In the genomic region with DNA sequence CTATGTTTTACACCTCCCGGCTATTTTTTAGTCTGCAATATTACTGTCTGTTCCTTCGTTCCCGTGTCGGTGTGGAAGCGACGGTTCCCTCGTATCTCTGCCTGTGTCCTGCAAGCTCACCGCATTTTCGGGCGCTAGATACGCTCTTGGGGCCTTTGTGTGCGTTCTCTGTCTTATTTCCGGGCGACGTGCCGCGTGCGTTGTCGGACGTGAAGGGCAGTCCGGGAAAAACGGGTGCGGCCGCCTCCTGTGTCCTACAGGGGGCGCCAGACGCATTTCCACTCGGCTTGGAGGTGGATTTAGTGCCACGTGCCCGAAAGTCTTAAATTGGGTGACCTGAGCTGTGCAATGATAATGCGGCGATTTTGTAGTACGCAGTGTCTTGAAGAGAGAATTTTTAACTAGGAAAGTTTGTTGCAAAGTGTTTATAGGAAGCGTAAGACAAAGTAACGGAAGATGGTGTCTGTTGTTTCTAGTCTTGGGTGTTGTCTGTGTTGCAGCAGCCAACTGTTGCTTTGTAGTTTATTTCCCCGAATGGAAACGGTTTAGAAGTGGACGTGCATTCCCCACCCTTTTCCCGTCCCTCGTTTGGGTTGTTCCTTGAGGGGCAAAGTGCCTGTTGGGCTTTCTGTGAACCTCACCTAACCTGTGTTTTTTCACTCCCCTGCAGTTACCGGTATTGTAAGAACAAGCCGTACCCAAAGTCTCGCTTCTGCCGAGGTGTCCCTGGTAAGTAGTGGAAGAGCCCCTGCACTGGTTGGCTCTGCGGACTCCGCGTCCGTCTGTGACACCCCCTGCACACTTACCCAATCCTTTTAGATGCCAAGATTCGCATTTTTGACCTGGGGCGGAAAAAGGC, we compare ENCODE assay signal across 8 cellular contexts.
DNase-seq lines count a peak whose midpoint lies in the region; ATAC-seq and FAIRE-seq lines count a peak whose summit lies in the region.

No MANE protein-coding gene starts in this region.

- peaks cover 11% of the 10 kb centered on the region for H3K36me3 Mint-ChIP-seq in memory B cell

- H3K4me3 ChIP-seq in effector memory CD4-positive, alpha-beta T cell (ENCODE audit: insufficient read depth, low read depth, low read length, poor library complexity, severe bottlenecking) = peak overlapping the region; percentile 64

- no peak for FAIRE-seq in GM19239 (lab: Jason Lieb, UNC)

- no peaks in the 10 kb centered on the region for H3K27me3 ChIP-seq in effector memory CD4-positive, alpha-beta T cell (replicated peaks; ENCODE audit: control insufficient read depth, insufficient read depth, low read length, poor library complexity, severe bottlenecking)

- peak overlapping the region; percentile 96 for H3K27ac ChIP-seq in effector memory CD4-positive, alpha-beta T cell (ENCODE audit: insufficient read depth, low read length, poor library complexity, severe bottlenecking)

- H3K9me3 ChIP-seq in effector memory CD4-positive, alpha-beta T cell (ENCODE audit: control insufficient read depth, low read length) = no peaks in the 10 kb centered on the region

- peak overlapping the region; percentile 99 for H3K27ac Mint-ChIP-seq in memory B cell

- H3K4me1 ChIP-seq in effector memory CD4-positive, alpha-beta T cell (ENCODE audit: control insufficient read depth, insufficient read depth, low read length, poor library complexity, severe bottlenecking) = peaks cover 11% of the 10 kb centered on the region

- H3K4me3 Mint-ChIP-seq in memory B cell = peak overlapping the region; percentile 98

- peaks cover 12% of the 10 kb centered on the region for H3K4me1 Mint-ChIP-seq in memory B cell

- peak; percentile 8 for ATAC-seq in HG03378 (IDR thresholded peaks at IDR 0.05; ENCODE audit: unreplicated experiment)
- peak; percentile 39 for ATAC-seq in memory B cell (ENCODE audit: low read depth)

- H3K36me3 ChIP-seq in effector memory CD4-positive, alpha-beta T cell (ENCODE audit: control insufficient read depth, insufficient read depth, low read length) = peaks cover 12% of the 10 kb centered on the region

- peak; percentile 62 for DNase-seq in GDM1 (lab: John Stamatoyannopoulos, UW)
- peak; percentile 80 for DNase-seq in NCI-H774 (lab: John Stamatoyannopoulos, UW)
- DNase-seq in activated CD8-positive, alpha-beta memory T cell treated with anti-CD3 and anti-CD28 coated beads for 4 hours (ENCODE audit: low read depth in 2 of 2) = peak; percentile 61 to 67
- DNase-seq in effector memory CD4-positive, alpha-beta T cell = peak; percentile 61 to 73 (median 66)
- DNase-seq in memory B cell (ENCODE audit: low spot score in 2 of 2) = peak; percentile 73 to 77
- peak; percentile 59 to 75 (median 64) for DNase-seq in stimulated activated CD4-positive, alpha-beta T cell treated with anti-CD3 and anti-CD28 coated beads, TNF-alpha, amount 100 ng/mL, for 4 hours (ENCODE audit: low read depth in 3 of 3)
- DNase-seq in GM19239 (ENCODE audit: insufficient read length, low spot score) = no peak

- H3K27me3 Mint-ChIP-seq in memory B cell = no peaks in the 10 kb centered on the region

- no peaks in the 10 kb centered on the region for H3K9me3 Mint-ChIP-seq in memory B cell
